ENCODE assay signal across 1 cellular context in the genomic region with DNA sequence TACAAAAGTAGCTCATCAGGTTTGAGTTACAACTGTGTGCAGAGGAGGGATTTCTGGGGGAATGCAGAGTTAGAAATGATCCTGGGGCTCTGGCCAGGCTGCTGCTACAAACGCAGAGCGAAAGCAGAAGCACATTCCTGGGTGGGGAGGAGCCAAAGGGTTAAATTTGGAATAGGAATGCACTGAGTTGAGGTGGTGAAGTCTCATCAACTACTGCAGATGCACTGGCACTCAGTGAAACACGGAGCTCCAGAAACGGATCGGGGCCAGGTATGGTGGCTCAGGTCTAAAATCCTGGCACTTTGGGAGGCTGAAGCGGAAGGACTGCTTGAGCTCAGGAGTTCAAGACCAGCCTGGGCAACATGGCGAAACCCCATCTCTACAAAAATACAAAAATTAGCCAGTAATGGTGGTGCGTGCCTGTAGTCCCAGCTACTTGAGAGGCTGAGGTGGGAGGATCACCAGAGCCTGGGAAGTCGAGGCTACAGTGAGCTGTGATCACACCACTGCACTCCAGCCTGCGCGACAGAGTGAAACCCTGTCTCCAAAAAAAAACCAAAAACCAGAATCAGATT.
TF ChIP-seq lines count a peak whose summit lies in the region.

No MANE protein-coding gene starts in this region.

TF ChIP-seq in WTC11, 78 proteins besides CTCF, POLR2A, EP300 and RAD21 (continued from another document):
- TF ChIP-seq, protein P1, sequence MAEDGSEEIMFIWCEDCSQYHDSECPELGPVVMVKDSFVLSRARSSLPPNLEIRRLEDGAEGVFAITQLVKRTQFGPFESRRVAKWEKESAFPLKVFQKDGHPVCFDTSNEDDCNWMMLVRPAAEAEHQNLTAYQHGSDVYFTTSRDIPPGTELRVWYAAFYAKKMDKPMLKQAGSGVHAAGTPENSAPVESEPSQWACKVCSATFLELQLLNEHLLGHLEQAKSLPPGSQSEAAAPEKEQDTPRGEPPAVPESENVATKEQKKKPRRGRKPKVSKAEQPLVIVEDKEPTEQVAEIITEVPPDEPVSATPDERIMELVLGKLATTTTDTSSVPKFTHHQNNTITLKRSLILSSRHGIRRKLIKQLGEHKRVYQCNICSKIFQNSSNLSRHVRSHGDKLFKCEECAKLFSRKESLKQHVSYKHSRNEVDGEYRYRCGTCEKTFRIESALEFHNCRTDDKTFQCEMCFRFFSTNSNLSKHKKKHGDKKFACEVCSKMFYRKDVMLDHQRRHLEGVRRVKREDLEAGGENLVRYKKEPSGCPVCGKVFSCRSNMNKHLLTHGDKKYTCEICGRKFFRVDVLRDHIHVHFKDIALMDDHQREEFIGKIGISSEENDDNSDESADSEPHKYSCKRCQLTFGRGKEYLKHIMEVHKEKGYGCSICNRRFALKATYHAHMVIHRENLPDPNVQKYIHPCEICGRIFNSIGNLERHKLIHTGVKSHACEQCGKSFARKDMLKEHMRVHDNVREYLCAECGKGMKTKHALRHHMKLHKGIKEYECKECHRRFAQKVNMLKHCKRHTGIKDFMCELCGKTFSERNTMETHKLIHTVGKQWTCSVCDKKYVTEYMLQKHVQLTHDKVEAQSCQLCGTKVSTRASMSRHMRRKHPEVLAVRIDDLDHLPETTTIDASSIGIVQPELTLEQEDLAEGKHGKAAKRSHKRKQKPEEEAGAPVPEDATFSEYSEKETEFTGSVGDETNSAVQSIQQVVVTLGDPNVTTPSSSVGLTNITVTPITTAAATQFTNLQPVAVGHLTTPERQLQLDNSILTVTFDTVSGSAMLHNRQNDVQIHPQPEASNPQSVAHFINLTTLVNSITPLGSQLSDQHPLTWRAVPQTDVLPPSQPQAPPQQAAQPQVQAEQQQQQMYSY (CRISPR knock-in tag; IDR thresholded peaks at IDR 0.05): peak; percentile 96
- TF ChIP-seq GTF2I (CRISPR knock-in tag; conservative IDR thresholded peaks at IDR 0.05) (no peak), ETV6 (CRISPR knock-in tag; IDR thresholded peaks at IDR 0.05) (0 out of 2 replicates have a peak, but pooled peaks have one; percentile 20), HMGA2 (CRISPR knock-in tag; IDR thresholded peaks at IDR 0.05) (no peak)
- TF ChIP-seq, protein P2, sequence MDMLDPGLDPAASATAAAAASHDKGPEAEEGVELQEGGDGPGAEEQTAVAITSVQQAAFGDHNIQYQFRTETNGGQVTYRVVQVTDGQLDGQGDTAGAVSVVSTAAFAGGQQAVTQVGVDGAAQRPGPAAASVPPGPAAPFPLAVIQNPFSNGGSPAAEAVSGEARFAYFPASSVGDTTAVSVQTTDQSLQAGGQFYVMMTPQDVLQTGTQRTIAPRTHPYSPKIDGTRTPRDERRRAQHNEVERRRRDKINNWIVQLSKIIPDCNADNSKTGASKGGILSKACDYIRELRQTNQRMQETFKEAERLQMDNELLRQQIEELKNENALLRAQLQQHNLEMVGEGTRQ (CRISPR knock-in tag; IDR thresholded peaks at IDR 0.05): no peak
- TF ChIP-seq, protein P3, sequence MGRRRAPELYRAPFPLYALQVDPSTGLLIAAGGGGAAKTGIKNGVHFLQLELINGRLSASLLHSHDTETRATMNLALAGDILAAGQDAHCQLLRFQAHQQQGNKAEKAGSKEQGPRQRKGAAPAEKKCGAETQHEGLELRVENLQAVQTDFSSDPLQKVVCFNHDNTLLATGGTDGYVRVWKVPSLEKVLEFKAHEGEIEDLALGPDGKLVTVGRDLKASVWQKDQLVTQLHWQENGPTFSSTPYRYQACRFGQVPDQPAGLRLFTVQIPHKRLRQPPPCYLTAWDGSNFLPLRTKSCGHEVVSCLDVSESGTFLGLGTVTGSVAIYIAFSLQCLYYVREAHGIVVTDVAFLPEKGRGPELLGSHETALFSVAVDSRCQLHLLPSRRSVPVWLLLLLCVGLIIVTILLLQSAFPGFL (CRISPR knock-in tag; IDR thresholded peaks at IDR 0.05; ENCODE audit: borderline replicate concordance): no peak
- TF ChIP-seq, protein P4, sequence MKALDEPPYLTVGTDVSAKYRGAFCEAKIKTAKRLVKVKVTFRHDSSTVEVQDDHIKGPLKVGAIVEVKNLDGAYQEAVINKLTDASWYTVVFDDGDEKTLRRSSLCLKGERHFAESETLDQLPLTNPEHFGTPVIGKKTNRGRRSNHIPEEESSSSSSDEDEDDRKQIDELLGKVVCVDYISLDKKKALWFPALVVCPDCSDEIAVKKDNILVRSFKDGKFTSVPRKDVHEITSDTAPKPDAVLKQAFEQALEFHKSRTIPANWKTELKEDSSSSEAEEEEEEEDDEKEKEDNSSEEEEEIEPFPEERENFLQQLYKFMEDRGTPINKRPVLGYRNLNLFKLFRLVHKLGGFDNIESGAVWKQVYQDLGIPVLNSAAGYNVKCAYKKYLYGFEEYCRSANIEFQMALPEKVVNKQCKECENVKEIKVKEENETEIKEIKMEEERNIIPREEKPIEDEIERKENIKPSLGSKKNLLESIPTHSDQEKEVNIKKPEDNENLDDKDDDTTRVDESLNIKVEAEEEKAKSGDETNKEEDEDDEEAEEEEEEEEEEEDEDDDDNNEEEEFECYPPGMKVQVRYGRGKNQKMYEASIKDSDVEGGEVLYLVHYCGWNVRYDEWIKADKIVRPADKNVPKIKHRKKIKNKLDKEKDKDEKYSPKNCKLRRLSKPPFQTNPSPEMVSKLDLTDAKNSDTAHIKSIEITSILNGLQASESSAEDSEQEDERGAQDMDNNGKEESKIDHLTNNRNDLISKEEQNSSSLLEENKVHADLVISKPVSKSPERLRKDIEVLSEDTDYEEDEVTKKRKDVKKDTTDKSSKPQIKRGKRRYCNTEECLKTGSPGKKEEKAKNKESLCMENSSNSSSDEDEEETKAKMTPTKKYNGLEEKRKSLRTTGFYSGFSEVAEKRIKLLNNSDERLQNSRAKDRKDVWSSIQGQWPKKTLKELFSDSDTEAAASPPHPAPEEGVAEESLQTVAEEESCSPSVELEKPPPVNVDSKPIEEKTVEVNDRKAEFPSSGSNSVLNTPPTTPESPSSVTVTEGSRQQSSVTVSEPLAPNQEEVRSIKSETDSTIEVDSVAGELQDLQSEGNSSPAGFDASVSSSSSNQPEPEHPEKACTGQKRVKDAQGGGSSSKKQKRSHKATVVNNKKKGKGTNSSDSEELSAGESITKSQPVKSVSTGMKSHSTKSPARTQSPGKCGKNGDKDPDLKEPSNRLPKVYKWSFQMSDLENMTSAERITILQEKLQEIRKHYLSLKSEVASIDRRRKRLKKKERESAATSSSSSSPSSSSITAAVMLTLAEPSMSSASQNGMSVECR (CRISPR knock-in tag; IDR thresholded peaks at IDR 0.05; ENCODE audit: borderline replicate concordance): no peak
- TF ChIP-seq, protein P5, sequence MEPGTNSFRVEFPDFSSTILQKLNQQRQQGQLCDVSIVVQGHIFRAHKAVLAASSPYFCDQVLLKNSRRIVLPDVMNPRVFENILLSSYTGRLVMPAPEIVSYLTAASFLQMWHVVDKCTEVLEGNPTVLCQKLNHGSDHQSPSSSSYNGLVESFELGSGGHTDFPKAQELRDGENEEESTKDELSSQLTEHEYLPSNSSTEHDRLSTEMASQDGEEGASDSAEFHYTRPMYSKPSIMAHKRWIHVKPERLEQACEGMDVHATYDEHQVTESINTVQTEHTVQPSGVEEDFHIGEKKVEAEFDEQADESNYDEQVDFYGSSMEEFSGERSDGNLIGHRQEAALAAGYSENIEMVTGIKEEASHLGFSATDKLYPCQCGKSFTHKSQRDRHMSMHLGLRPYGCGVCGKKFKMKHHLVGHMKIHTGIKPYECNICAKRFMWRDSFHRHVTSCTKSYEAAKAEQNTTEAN (CRISPR knock-in tag; IDR thresholded peaks at IDR 0.05): no peak
TF ChIP-seq in WTC11: peak in this region for 2.
